1 cellular context compared by ENCODE assay signal in the genomic region with DNA sequence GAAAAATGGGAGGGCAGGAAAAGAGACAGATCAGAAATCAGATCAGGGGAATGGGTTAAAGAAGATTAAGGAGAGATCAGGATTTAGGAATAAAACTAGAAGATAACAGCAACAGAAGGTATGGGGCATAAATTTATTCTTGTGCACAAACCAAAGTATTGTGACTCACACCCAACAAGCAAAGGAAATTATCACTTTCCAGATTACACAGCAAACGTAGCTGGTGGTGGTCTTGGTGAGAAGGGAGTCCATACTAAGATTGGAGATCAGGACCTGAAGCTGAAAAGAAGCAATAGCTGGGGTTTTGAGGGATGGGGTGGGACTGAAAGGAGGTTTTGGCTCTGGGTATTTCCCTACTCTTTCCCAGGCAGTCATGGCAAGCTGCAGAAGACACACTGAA.
TF ChIP-seq lines count a peak whose summit lies in the region.

No MANE protein-coding gene starts in this region.

TF ChIP-seq in GM23338, 12 proteins besides CTCF, POLR2A, EP300 and RAD21 (continued from another document):
- no peak for TF ChIP-seq POLR2AphosphoS5 (IDR thresholded peaks at IDR 0.05; ENCODE audit: low read depth)
- TF ChIP-seq ZNF114 (CRISPR knock-in tag; IDR thresholded peaks at IDR 0.05) = no peak
